Comparison of ENCODE assay signal across 8 cellular contexts in the genomic region with DNA sequence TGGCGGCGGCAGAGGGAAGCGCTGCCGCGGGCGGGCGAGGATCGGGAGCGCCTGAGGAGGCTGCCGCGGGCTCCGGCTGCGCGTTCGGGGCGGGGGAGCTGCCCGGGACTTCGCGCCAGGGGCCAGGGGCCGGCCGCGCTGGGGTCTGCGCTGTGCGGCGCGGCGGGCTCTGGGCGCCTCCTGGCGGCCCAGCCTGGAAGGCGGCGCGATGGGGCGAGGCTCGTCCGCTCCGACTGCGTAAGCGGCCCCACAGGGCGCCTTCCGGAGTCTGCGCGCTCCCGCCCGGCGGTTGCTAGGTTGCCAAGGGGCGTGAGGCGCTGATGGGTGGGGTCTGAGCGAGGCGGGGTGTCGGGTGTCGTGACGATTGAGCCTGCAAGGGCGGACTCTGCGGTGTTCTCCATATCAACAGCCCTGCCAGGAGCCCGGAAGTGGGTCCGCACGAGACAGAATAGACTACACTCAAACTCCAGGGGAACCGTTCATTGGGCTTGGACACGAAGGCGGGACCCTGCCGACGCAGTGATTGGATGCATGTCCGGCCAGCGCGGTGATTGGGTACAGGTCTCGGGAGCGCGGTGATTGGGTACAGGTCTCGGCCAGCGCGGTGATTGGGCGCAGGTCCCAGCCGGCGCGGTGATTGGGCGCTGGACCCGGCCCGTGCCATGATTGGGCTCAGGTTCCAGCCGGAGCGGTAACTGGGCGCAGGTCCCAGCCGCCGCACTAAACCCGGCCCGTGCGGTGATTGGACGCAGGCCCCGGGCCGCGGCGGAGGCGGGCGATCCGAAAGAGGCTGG. TPM values are rescaled to one million over a fixed set of nuclear protein-coding genes. Genes with fewer than 3 reads are reported as not detected.
DNase-seq lines count a peak whose midpoint lies in the region; ATAC-seq lines count a peak whose summit lies in the region.

A gene with protein sequence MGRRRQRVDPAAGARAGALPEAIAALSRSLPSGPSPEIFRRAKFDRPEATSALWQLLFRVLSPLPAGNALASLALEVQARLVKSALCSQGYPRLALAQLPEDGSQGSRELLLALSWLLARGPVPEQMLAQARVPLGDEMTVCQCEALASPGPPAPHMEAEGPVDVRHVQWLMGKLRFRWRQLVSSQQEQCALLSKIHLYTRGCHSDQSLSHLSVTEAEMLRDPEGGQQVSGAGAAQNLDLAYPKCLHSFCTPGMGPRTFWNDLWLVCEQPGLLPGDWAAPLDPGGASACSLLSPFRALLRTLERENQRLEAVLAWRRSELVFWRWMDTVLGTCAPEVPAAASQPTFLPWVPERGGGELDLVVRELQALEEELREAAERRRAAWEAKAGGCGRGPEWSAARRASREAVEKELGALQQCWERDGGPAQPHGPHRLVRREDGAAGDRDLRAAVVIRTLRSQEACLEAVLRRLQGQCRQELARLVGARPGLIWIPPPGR (plus strand): TSS at position 675 of the 794 bp plus-strand sequence. CDS start 130 bp downstream, outside the sequence.

- H3K27ac Mint-ChIP-seq in T-helper 17 cell, result peak within 1 kb of the TSS; percentile 95

- peak; percentile 68 for ATAC-seq in GM18498 (IDR thresholded peaks at IDR 0.05; ENCODE audit: unreplicated experiment)
- ATAC-seq in HG02938 (IDR thresholded peaks at IDR 0.05; ENCODE audit: unreplicated experiment), result peak; percentile 71
- ATAC-seq in T-helper 17 cell, result peak; percentile 69
- ATAC-seq in left cardiac atrium, result peak; percentile 79

- H3K4me3 Mint-ChIP-seq in T-helper 17 cell, result peak within 1 kb of the TSS; percentile 96

- intact Hi-C loops in left cardiac atrium (cut with DNase I), result loop anchor here in 1 of 2 donors (1.0 kb wide), 1 partner anchor 120 kb away; no protein-coding TSS in a partner anchor
- intact Hi-C loops in posterior vena cava (cut with DNase I), result no loop called here

- H3K4me1 Mint-ChIP-seq in T-helper 17 cell, result peaks cover 33% of the 10 kb centered on the region

- DNase-seq in NCI-H1694 treated with DMSO at 0.1 percent for 48 hours (lab: John Stamatoyannopoulos, UW), result peak; percentile 100
- peak; percentile 96 to 98 (median 97) for DNase-seq in T-helper 17 cell
- DNase-seq in amygdala (lab: John Stamatoyannopoulos, UW), result peak; percentile 92 to 100 (median 100)
- DNase-seq in left cardiac atrium, result peak; percentile 100
- DNase-seq in posterior vena cava (ENCODE audit: low spot score), result peak; percentile 100
- DNase-seq in ureter (ENCODE audit: low spot score), result peak; percentile 99

- H3K9me3 ChIP-seq in T-helper 17 cell (ENCODE audit: control insufficient read depth, low read length, poor library complexity, severe bottlenecking), result no peaks in the 10 kb centered on the region

- H3K27me3 Mint-ChIP-seq in T-helper 17 cell, result no peaks in the 10 kb centered on the region

- peaks cover 2% of the 10 kb centered on the region for H3K36me3 Mint-ChIP-seq in T-helper 17 cell (ENCODE audit: low read depth)

RNA-seq across cellular contexts. Expression of the gene that starts here (rescaled TPM):
- total RNA-seq in T-helper 17 cell (100 to 1,000 TPM; 141 to 361 TPM), left cardiac atrium (1 to 10 TPM; 5.1 to 5.9 TPM), posterior vena cava (10 to 100 TPM in 1 of 2 donors, 1 to 10 TPM in 1; 7.9 to 15.4 TPM), ureter (9.7 TPM)

Comparison
In these comparisons a context has a peak if more than half of its experiments do, and no peak if none do; other contexts are left out.
1. Peak in every context shown above with its lines: DNase-seq and ATAC-seq.
2. RNA of the gene that starts here (total RNA-seq): 141 to 361 TPM in T-helper 17 cell; 7.9 to 15.4 TPM in posterior vena cava, 9.7 TPM in ureter (single experiment) and 5.1 to 5.9 TPM in left cardiac atrium; every median in the first group is over 4 times any median in the second.